In the genomic region with DNA sequence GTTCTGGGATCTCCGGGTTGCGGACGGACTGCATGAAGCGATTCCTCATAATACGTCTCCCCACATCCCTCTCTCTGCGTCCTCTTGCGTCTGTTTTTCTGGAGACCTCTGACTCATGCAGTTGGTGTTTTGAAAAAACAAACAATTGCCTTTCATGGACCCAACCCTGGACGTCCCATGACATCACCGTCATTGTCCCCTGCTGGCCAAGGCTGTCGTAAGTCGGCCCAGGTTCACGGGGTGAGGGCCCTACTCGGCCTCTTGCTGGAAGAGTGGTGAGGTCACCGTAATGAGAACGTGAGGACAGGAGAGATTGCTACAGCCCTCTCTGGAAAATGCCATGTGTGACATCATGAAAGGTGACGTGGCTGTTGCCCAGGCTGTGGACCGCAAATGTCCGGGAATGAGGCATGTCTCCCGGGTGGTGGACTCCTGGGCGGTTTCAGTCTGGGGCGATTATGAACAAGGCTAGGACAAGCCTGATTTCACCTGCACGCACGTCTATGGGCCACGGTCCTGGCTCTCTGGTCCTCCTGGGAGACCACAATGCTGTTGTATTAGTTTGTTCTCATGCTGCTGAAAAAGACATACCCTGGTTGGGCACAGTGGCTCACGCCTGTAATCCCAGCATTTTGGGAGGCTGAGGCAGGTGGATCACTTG, we compare ENCODE assay signal across 1 cellular context.
TF ChIP-seq lines count a peak whose summit lies in the region.

No MANE protein-coding gene starts in this region.

TF ChIP-seq in HepG2, 621 proteins besides CTCF, POLR2A, EP300 and RAD21 (continued from another document and continues in another):
- TF ChIP-seq POGK (CRISPR knock-in tag; conservative IDR thresholded peaks at IDR 0.05) = peak; percentile 63; the same call in 1 of the 2 replicates
- TF ChIP-seq KDM4B (CRISPR knock-in tag; IDR thresholded peaks at IDR 0.05) = peak; percentile 71; the same call in 1 of the 2 replicates
- TF ChIP-seq MYC (CRISPR knock-in tag; IDR thresholded peaks at IDR 0.05; ENCODE audit: borderline replicate concordance) = peak; percentile 50; the same call in 1 of the 2 replicates
- TF ChIP-seq, protein P1, sequence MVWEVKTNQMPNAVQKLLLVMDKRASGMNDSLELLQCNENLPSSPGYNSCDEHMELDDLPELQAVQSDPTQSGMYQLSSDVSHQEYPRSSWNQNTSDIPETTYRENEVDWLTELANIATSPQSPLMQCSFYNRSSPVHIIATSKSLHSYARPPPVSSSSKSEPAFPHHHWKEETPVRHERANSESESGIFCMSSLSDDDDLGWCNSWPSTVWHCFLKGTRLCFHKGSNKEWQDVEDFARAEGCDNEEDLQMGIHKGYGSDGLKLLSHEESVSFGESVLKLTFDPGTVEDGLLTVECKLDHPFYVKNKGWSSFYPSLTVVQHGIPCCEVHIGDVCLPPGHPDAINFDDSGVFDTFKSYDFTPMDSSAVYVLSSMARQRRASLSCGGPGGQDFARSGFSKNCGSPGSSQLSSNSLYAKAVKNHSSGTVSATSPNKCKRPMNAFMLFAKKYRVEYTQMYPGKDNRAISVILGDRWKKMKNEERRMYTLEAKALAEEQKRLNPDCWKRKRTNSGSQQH (CRISPR knock-in tag; IDR thresholded peaks at IDR 0.05; ENCODE audit: low read depth) = no peak
- no peak for TF ChIP-seq ZSCAN30 (CRISPR knock-in tag; IDR thresholded peaks at IDR 0.05)
- TF ChIP-seq ZNF296 (CRISPR knock-in tag; conservative IDR thresholded peaks at IDR 0.05) = no peak
- TF ChIP-seq, protein P2, sequence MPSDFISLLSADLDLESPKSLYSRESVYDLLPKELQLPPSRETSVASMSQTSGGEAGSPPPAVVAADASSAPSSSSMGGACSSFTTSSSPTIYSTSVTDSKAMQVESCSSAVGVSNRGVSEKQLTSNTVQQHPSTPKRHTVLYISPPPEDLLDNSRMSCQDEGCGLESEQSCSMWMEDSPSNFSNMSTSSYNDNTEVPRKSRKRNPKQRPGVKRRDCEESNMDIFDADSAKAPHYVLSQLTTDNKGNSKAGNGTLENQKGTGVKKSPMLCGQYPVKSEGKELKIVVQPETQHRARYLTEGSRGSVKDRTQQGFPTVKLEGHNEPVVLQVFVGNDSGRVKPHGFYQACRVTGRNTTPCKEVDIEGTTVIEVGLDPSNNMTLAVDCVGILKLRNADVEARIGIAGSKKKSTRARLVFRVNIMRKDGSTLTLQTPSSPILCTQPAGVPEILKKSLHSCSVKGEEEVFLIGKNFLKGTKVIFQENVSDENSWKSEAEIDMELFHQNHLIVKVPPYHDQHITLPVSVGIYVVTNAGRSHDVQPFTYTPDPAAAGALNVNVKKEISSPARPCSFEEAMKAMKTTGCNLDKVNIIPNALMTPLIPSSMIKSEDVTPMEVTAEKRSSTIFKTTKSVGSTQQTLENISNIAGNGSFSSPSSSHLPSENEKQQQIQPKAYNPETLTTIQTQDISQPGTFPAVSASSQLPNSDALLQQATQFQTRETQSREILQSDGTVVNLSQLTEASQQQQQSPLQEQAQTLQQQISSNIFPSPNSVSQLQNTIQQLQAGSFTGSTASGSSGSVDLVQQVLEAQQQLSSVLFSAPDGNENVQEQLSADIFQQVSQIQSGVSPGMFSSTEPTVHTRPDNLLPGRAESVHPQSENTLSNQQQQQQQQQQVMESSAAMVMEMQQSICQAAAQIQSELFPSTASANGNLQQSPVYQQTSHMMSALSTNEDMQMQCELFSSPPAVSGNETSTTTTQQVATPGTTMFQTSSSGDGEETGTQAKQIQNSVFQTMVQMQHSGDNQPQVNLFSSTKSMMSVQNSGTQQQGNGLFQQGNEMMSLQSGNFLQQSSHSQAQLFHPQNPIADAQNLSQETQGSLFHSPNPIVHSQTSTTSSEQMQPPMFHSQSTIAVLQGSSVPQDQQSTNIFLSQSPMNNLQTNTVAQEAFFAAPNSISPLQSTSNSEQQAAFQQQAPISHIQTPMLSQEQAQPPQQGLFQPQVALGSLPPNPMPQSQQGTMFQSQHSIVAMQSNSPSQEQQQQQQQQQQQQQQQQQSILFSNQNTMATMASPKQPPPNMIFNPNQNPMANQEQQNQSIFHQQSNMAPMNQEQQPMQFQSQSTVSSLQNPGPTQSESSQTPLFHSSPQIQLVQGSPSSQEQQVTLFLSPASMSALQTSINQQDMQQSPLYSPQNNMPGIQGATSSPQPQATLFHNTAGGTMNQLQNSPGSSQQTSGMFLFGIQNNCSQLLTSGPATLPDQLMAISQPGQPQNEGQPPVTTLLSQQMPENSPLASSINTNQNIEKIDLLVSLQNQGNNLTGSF (CRISPR knock-in tag; IDR thresholded peaks at IDR 0.05) = peak; percentile 51; the same call in 1 of the 2 replicates
- TF ChIP-seq ZNF788 (CRISPR knock-in tag; IDR thresholded peaks at IDR 0.05; ENCODE audit: borderline replicate concordance) = peak; percentile 64; the same call in 1 of the 2 replicates
- TF ChIP-seq MLX (CRISPR knock-in tag; IDR thresholded peaks at IDR 0.05) = 0 out of 2 replicates have a peak, but pooled peaks have one; percentile 45
- peak; percentile 60; the same call in 1 of the 2 replicates for TF ChIP-seq SPEN (CRISPR knock-in tag; IDR thresholded peaks at IDR 0.05; ENCODE audit: low read depth)
- TF ChIP-seq ZNF10 (CRISPR knock-in tag; IDR thresholded peaks at IDR 0.05; ENCODE audit: borderline replicate concordance, low read depth) = no peak
- no peak; the same call in 1 of the 2 replicates for TF ChIP-seq HCFC1 (IDR thresholded peaks at IDR 0.05; ENCODE audit: low read depth, low read length)
- TF ChIP-seq ZNF777 (CRISPR knock-in tag; IDR thresholded peaks at IDR 0.05) = 0 out of 2 replicates have a peak, but pooled peaks have one; percentile 49
- TF ChIP-seq, protein P3, sequence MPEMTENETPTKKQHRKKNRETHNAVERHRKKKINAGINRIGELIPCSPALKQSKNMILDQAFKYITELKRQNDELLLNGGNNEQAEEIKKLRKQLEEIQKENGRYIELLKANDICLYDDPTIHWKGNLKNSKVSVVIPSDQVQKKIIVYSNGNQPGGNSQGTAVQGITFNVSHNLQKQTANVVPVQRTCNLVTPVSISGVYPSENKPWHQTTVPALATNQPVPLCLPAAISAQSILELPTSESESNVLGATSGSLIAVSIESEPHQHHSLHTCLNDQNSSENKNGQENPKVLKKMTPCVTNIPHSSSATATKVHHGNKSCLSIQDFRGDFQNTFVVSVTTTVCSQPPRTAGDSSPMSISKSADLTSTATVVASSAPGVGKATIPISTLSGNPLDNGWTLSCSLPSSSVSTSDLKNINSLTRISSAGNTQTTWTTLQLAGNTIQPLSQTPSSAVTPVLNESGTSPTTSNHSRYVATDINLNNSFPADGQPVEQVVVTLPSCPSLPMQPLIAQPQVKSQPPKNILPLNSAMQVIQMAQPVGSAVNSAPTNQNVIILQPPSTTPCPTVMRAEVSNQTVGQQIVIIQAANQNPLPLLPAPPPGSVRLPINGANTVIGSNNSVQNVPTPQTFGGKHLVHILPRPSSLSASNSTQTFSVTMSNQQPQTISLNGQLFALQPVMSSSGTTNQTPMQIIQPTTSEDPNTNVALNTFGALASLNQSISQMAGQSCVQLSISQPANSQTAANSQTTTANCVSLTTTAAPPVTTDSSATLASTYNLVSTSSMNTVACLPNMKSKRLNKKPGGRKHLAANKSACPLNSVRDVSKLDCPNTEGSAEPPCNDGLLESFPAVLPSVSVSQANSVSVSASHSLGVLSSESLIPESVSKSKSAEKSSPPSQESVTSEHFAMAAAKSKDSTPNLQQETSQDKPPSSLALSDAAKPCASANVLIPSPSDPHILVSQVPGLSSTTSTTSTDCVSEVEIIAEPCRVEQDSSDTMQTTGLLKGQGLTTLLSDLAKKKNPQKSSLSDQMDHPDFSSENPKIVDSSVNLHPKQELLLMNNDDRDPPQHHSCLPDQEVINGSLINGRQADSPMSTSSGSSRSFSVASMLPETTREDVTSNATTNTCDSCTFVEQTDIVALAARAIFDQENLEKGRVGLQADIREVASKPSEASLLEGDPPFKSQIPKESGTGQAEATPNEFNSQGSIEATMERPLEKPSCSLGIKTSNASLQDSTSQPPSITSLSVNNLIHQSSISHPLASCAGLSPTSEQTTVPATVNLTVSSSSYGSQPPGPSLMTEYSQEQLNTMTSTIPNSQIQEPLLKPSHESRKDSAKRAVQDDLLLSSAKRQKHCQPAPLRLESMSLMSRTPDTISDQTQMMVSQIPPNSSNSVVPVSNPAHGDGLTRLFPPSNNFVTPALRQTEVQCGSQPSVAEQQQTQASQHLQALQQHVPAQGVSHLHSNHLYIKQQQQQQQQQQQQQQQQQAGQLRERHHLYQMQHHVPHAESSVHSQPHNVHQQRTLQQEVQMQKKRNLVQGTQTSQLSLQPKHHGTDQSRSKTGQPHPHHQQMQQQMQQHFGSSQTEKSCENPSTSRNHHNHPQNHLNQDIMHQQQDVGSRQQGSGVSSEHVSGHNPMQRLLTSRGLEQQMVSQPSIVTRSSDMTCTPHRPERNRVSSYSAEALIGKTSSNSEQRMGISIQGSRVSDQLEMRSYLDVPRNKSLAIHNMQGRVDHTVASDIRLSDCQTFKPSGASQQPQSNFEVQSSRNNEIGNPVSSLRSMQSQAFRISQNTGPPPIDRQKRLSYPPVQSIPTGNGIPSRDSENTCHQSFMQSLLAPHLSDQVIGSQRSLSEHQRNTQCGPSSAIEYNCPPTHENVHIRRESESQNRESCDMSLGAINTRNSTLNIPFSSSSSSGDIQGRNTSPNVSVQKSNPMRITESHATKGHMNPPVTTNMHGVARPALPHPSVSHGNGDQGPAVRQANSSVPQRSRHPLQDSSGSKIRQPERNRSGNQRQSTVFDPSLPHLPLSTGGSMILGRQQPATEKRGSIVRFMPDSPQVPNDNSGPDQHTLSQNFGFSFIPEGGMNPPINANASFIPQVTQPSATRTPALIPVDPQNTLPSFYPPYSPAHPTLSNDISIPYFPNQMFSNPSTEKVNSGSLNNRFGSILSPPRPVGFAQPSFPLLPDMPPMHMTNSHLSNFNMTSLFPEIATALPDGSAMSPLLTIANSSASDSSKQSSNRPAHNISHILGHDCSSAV (CRISPR knock-in tag; IDR thresholded peaks at IDR 0.05; ENCODE audit: borderline replicate concordance) = no peak
- TF ChIP-seq, protein P4, sequence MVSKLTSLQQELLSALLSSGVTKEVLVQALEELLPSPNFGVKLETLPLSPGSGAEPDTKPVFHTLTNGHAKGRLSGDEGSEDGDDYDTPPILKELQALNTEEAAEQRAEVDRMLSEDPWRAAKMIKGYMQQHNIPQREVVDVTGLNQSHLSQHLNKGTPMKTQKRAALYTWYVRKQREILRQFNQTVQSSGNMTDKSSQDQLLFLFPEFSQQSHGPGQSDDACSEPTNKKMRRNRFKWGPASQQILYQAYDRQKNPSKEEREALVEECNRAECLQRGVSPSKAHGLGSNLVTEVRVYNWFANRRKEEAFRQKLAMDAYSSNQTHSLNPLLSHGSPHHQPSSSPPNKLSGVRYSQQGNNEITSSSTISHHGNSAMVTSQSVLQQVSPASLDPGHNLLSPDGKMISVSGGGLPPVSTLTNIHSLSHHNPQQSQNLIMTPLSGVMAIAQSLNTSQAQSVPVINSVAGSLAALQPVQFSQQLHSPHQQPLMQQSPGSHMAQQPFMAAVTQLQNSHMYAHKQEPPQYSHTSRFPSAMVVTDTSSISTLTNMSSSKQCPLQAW (CRISPR knock-in tag; IDR thresholded peaks at IDR 0.05) = peak; percentile 81
- TF ChIP-seq GATAD2A (CRISPR knock-in tag; IDR thresholded peaks at IDR 0.05) = peak; percentile 90
- no peak for TF ChIP-seq SSRP1 (CRISPR knock-in tag; IDR thresholded peaks at IDR 0.05)
- TF ChIP-seq FOXK2 (IDR thresholded peaks at IDR 0.05) = 0 out of 2 replicates have a peak, but pooled peaks have one; percentile 9
- TF ChIP-seq NR2F1 (CRISPR knock-in tag; IDR thresholded peaks at IDR 0.05) = peak; percentile 74; a peak in 3 of 4 replicates
- no peak for TF ChIP-seq HNRNPK (IDR thresholded peaks at IDR 0.05; ENCODE audit: low read depth, low read length, poor library complexity, severe bottlenecking)
- TF ChIP-seq HDAC2 (CRISPR knock-in tag; IDR thresholded peaks at IDR 0.05) = peak; percentile 72
- peak; percentile 99 for TF ChIP-seq ZBTB26 (CRISPR knock-in tag; IDR thresholded peaks at IDR 0.05; ENCODE audit: borderline replicate concordance)
- TF ChIP-seq ESRRA (CRISPR knock-in tag; IDR thresholded peaks at IDR 0.05; ENCODE audit: low read depth) = peak; percentile 59; the same call in 1 of the 2 replicates
- peak; percentile 87 for TF ChIP-seq HDAC1 (CRISPR knock-in tag; IDR thresholded peaks at IDR 0.05)
- TF ChIP-seq SKIL (CRISPR knock-in tag; IDR thresholded peaks at IDR 0.05; ENCODE audit: borderline replicate concordance) = peak; percentile 73
- TF ChIP-seq ZNF510 (CRISPR knock-in tag; IDR thresholded peaks at IDR 0.05; ENCODE audit: low read depth) = no peak
- no peak for TF ChIP-seq TP53 (CRISPR knock-in tag; conservative IDR thresholded peaks at IDR 0.05)
- no peak for TF ChIP-seq ZNF546 (CRISPR knock-in tag; conservative IDR thresholded peaks at IDR 0.05)
